Comparison of ENCODE assay signal across 14 cellular contexts in the genomic region with DNA sequence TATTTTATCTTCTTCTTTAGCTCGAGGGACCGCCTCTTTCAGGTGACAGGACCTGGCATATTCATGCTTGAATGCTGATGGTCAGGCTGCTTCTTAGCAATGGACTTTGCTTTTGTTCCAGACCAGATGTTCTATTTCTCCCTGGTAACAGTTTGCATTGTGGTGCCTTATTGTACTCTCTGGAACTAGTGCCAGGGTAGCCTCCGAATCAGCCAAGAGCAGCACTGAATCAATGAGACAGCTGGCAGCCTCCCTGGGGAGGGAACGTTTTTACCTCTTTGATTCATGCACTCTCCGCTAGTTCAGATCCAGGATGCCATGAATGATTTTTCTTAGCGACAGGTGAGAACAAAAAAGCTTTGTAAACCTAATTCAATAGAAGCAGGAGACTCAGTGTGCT. TPM values are rescaled to one million over a fixed set of nuclear protein-coding genes. Genes with fewer than 3 reads are reported as not detected.
A peak's percentile ranks its signal among the peaks of the same experiment; 100 is the strongest.
DNase-seq lines count a peak whose midpoint lies in the region; TF ChIP-seq lines count a peak whose summit lies in the region.
"Had no signal": no experiment of that assay in that cellular context is flagged by ENCODE, and none has a peak within 500 bp of the region (broad histone marks: within the 10 kb centered on the region; RNA-seq: fewer than 3 reads in every experiment).

No MANE protein-coding gene starts in this region.

- H3K36me3 Mint-ChIP-seq in osteocyte (ENCODE audit: unreplicated experiment): no peaks in the 10 kb centered on the region
- H3K36me3 Mint-ChIP-seq: activated naive CD8-positive, alpha-beta T cell treated with anti-CD3 and anti-CD28 coated beads for 36 hours had no signal

- peak overlapping the region; percentile 13 for H3K27ac ChIP-seq in layer of hippocampus (ENCODE audit: low read depth, low read length)
- H3K27ac ChIP-seq: hepatocyte, VCaP had no signal

- H3K27ac Mint-ChIP-seq in osteocyte (ENCODE audit: unreplicated experiment): no peak overlapping the region
- H3K27ac Mint-ChIP-seq: activated naive CD8-positive, alpha-beta T cell treated with anti-CD3 and anti-CD28 coated beads for 36 hours had no signal

- H3K27me3 ChIP-seq in layer of hippocampus (ENCODE audit: control insufficient read depth, insufficient read depth, low read length): no peaks in the 10 kb centered on the region
- H3K27me3 ChIP-seq: hepatocyte had no signal

- DNase-seq in Ammon's horn (ENCODE audit: low spot score) (peak; percentile 87), NCI-H146 (lab: John Stamatoyannopoulos, UW) (peak; percentile 99), NCI-H69 (lab: John Stamatoyannopoulos, UW) (peak; percentile 100), activated gamma-delta T cell (lab: John Stamatoyannopoulos, UW) (no peak), activated gamma-delta T cell treated with Interleukin-2 at 50 U/mL for 16 hours (no peak), osteocyte (ENCODE audit: extremely low spot score, unreplicated experiment) (no peak)
- DNase-seq in activated T-cell treated with anti-CD3 and anti-CD28 coated beads, Interleukin-2, amount 50 U/mL, for 1 hour: no peak
- DNase-seq: activated naive CD8-positive, alpha-beta T cell treated with anti-CD3 and anti-CD28 coated beads for 36 hours; cerebellar nuclear complex; erythroblast had no signal

- H3K4me1 Mint-ChIP-seq in osteocyte (ENCODE audit: unreplicated experiment): no peaks in the 10 kb centered on the region
- H3K4me1 Mint-ChIP-seq: activated naive CD8-positive, alpha-beta T cell treated with anti-CD3 and anti-CD28 coated beads for 36 hours had no signal

- TF ChIP-seq CTCF in osteocyte (IDR thresholded peaks at IDR 0.05): no peak

- H3K27me3 Mint-ChIP-seq in osteocyte (ENCODE audit: unreplicated experiment): no peaks in the 10 kb centered on the region

- H3K4me3 Mint-ChIP-seq in osteocyte (ENCODE audit: unreplicated experiment): no peak overlapping the region
- H3K4me3 Mint-ChIP-seq: activated naive CD8-positive, alpha-beta T cell treated with anti-CD3 and anti-CD28 coated beads for 36 hours had no signal

- H3K9me3 Mint-ChIP-seq in osteocyte (ENCODE audit: unreplicated experiment): peaks cover 7% of the 10 kb centered on the region
- H3K9me3 Mint-ChIP-seq: activated naive CD8-positive, alpha-beta T cell treated with anti-CD3 and anti-CD28 coated beads for 36 hours had no signal

RNA-seq across cellular contexts. Expression of a gene that starts 54.1 kb away (rescaled TPM):
- total RNA-seq in osteocyte: not detected in 2 replicates
- total RNA-seq: activated naive CD8-positive, alpha-beta T cell treated with anti-CD3 and anti-CD28 coated beads for 36 hours; hepatocyte; lower leg skin had no signal

Comparison
In these comparisons a context has a peak if more than half of its experiments do, and no peak if none do; other contexts are left out.
1. DNase-seq: peak in Ammon's horn (single experiment), NCI-H146 (single experiment) and NCI-H69 (single experiment); none in activated gamma-delta T cell (single experiment), activated gamma-delta T cell treated with Interleukin-2 at 50 U/mL for 16 hours (single experiment), osteocyte (single experiment) and activated T-cell treated with anti-CD3 and anti-CD28 coated beads, Interleukin-2, amount 50 U/mL, for 1 hour (single experiment).